1 cellular context compared by ENCODE assay signal in the genomic region with DNA sequence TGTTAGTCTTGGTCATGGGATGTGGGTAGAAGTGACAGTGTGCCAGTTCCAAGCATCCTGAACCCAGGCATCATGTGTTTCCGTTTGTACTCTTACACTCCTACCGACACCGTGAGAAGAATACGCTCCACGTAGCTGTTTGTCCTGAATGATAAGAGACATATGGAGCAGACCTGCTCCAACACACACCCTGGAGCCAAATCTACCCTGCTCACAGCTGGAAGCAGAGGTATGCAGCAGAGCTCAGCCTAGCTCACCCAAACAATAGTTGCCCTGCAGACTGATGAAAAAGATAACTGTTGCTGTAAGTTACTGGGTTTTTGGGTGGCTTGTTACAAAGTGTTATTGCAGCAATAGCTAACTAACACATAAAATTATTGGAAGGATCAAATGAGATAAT.
TF ChIP-seq lines count a peak whose summit lies in the region.

No MANE protein-coding gene starts in this region.

TF ChIP-seq in GM23338, 12 proteins besides CTCF, POLR2A, EP300 and RAD21:
- TF ChIP-seq, protein P1, sequence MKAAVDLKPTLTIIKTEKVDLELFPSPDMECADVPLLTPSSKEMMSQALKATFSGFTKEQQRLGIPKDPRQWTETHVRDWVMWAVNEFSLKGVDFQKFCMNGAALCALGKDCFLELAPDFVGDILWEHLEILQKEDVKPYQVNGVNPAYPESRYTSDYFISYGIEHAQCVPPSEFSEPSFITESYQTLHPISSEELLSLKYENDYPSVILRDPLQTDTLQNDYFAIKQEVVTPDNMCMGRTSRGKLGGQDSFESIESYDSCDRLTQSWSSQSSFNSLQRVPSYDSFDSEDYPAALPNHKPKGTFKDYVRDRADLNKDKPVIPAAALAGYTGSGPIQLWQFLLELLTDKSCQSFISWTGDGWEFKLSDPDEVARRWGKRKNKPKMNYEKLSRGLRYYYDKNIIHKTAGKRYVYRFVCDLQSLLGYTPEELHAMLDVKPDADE (IDR thresholded peaks at IDR 0.05), result no peak
- TF ChIP-seq, protein P2, sequence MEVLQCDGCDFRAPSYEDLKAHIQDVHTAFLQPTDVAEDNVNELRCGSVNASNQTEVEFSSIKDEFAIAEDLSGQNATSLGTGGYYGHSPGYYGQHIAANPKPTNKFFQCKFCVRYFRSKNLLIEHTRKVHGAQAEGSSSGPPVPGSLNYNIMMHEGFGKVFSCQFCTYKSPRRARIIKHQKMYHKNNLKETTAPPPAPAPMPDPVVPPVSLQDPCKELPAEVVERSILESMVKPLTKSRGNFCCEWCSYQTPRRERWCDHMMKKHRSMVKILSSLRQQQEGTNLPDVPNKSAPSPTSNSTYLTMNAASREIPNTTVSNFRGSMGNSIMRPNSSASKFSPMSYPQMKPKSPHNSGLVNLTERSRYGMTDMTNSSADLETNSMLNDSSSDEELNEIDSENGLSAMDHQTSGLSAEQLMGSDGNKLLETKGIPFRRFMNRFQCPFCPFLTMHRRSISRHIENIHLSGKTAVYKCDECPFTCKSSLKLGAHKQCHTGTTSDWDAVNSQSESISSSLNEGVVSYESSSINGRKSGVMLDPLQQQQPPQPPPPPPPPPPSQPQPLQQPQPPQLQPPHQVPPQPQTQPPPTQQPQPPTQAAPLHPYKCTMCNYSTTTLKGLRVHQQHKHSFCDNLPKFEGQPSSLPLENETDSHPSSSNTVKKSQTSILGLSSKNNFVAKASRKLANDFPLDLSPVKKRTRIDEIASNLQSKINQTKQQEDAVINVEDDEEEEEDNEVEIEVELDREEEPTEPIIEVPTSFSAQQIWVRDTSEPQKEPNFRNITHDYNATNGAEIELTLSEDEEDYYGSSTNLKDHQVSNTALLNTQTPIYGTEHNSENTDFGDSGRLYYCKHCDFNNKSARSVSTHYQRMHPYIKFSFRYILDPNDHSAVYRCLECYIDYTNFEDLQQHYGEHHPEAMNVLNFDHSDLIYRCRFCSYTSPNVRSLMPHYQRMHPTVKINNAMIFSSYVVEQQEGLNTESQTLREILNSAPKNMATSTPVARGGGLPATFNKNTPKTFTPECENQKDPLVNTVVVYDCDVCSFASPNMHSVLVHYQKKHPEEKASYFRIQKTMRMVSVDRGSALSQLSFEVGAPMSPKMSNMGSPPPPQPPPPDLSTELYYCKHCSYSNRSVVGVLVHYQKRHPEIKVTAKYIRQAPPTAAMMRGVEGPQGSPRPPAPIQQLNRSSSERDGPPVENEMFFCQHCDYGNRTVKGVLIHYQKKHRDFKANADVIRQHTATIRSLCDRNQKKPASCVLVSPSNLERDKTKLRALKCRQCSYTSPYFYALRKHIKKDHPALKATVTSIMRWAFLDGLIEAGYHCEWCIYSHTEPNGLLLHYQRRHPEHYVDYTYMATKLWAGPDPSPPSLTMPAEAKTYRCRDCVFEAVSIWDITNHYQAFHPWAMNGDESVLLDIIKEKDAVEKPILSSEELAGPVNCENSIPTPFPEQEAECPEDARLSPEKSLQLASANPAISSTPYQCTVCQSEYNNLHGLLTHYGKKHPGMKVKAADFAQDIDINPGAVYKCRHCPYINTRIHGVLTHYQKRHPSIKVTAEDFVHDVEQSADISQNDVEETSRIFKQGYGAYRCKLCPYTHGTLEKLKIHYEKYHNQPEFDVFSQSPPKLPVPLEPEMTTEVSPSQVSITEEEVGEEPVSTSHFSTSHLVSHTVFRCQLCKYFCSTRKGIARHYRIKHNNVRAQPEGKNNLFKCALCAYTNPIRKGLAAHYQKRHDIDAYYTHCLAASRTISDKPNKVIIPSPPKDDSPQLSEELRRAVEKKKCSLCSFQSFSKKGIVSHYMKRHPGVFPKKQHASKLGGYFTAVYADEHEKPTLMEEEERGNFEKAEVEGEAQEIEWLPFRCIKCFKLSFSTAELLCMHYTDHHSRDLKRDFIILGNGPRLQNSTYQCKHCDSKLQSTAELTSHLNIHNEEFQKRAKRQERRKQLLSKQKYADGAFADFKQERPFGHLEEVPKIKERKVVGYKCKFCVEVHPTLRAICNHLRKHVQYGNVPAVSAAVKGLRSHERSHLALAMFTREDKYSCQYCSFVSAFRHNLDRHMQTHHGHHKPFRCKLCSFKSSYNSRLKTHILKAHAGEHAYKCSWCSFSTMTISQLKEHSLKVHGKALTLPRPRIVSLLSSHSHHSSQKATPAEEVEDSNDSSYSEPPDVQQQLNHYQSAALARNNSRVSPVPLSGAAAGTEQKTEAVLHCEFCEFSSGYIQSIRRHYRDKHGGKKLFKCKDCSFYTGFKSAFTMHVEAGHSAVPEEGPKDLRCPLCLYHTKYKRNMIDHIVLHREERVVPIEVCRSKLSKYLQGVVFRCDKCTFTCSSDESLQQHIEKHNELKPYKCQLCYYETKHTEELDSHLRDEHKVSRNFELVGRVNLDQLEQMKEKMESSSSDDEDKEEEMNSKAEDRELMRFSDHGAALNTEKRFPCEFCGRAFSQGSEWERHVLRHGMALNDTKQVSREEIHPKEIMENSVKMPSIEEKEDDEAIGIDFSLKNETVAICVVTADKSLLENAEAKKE (CRISPR knock-in tag; IDR thresholded peaks at IDR 0.05), result no peak
- TF ChIP-seq STAT1 (IDR thresholded peaks at IDR 0.05; ENCODE audit: unreplicated experiment), result no peak
